ENCODE assay signal across 1 cellular context in genomic region chr12:57148469-57149308, GRCh38.
TF ChIP-seq lines count a peak whose summit lies in the region.

No MANE protein-coding gene starts in this region.

TF ChIP-seq in HepG2, 621 proteins besides CTCF, POLR2A, EP300 and RAD21 (continued from another document and continues in another):
- TF ChIP-seq USF2 (IDR thresholded peaks at IDR 0.05; ENCODE audit: low read depth, low read length) (no peak), USF2 (CRISPR knock-in tag; IDR thresholded peaks at IDR 0.05; ENCODE audit: borderline replicate concordance) (no peak), POGZ (CRISPR knock-in tag; IDR thresholded peaks at IDR 0.05) (no peak), ARID2 (CRISPR knock-in tag; IDR thresholded peaks at IDR 0.05; ENCODE audit: borderline replicate concordance) (no peak), ZNF510 (CRISPR knock-in tag; IDR thresholded peaks at IDR 0.05; ENCODE audit: low read depth) (0 out of 2 replicates have a peak, but pooled peaks have one; percentile 31), SIN3A (IDR thresholded peaks at IDR 0.05; ENCODE audit: borderline replicate concordance, low read depth, low read length) (peak; percentile 56; the same call in 1 of the 2 replicates), ZFYVE20 (CRISPR knock-in tag; IDR thresholded peaks at IDR 0.05; ENCODE audit: borderline replicate concordance, low read depth) (no peak), THRA (CRISPR knock-in tag; IDR thresholded peaks at IDR 0.05; ENCODE audit: borderline replicate concordance) (no peak; the same call in 1 of the 2 replicates), ARID3A (IDR thresholded peaks at IDR 0.05; ENCODE audit: low read depth, low read length) (no peak), MYPOP (CRISPR knock-in tag; IDR thresholded peaks at IDR 0.05) (no peak), ZXDC (CRISPR knock-in tag; IDR thresholded peaks at IDR 0.05) (no peak), ZFP90 (CRISPR knock-in tag; IDR thresholded peaks at IDR 0.05; ENCODE audit: borderline replicate concordance) (no peak), ZNF616 (CRISPR knock-in tag; IDR thresholded peaks at IDR 0.05; ENCODE audit: low read depth) (no peak), KDM2A (CRISPR knock-in tag; IDR thresholded peaks at IDR 0.05; ENCODE audit: borderline replicate concordance, low read depth) (peak; percentile 33; the same call in 1 of the 2 replicates), AHR (CRISPR knock-in tag; IDR thresholded peaks at IDR 0.05) (no peak), BRCA1 (CRISPR knock-in tag; IDR thresholded peaks at IDR 0.05) (no peak), FOXJ3 (CRISPR knock-in tag; IDR thresholded peaks at IDR 0.05; ENCODE audit: borderline replicate concordance) (no peak), ZBTB8A (CRISPR knock-in tag; IDR thresholded peaks at IDR 0.05; ENCODE audit: borderline replicate concordance, low read depth) (no peak), PAWR (CRISPR knock-in tag; IDR thresholded peaks at IDR 0.05; ENCODE audit: borderline replicate concordance) (no peak), KLF13 (CRISPR knock-in tag; IDR thresholded peaks at IDR 0.05) (no peak), NFIC (IDR thresholded peaks at IDR 0.05; ENCODE audit: low read length) (peak; percentile 35; the same call in 1 of the 2 replicates), ZSCAN20 (CRISPR knock-in tag; IDR thresholded peaks at IDR 0.05; ENCODE audit: borderline replicate concordance) (no peak), ZNF792 (CRISPR knock-in tag; IDR thresholded peaks at IDR 0.05) (no peak; the same call in 1 of the 2 replicates), MBNL3 (CRISPR knock-in tag; conservative IDR thresholded peaks at IDR 0.05) (no peak), ZNF747 (CRISPR knock-in tag; IDR thresholded peaks at IDR 0.05; ENCODE audit: borderline replicate concordance) (0 out of 2 replicates have a peak, but pooled peaks have one; percentile 61), ZNF138 (CRISPR knock-in tag; IDR thresholded peaks at IDR 0.05; ENCODE audit: low read depth) (no peak), NCOA1 (CRISPR knock-in tag; IDR thresholded peaks at IDR 0.05) (no peak), FOXO1 (CRISPR knock-in tag; IDR thresholded peaks at IDR 0.05) (0 out of 2 replicates have a peak, but pooled peaks have one; percentile 46), CREB1 (IDR thresholded peaks at IDR 0.05) (no peak), CREB1 (CRISPR knock-in tag; IDR thresholded peaks at IDR 0.05) (no peak), RXRB (CRISPR knock-in tag; IDR thresholded peaks at IDR 0.05; ENCODE audit: borderline replicate concordance) (peak; percentile 71), TAF15 (IDR thresholded peaks at IDR 0.05; ENCODE audit: low read depth, low read length, poor library complexity, severe bottlenecking) (no peak), PRPF4 (IDR thresholded peaks at IDR 0.05; ENCODE audit: low read depth, low read length, poor library complexity, severe bottlenecking) (no peak), STAT6 (CRISPR knock-in tag; IDR thresholded peaks at IDR 0.05; ENCODE audit: borderline replicate concordance) (no peak), ELF4 (CRISPR knock-in tag; IDR thresholded peaks at IDR 0.05; ENCODE audit: borderline replicate concordance) (no peak), SUZ12 (IDR thresholded peaks at IDR 0.05; ENCODE audit: low read depth, low read length) (no peak), NFE2 (CRISPR knock-in tag; IDR thresholded peaks at IDR 0.05) (no peak), MLLT10 (CRISPR knock-in tag; IDR thresholded peaks at IDR 0.05) (no peak), ATM (IDR thresholded peaks at IDR 0.05; ENCODE audit: borderline replicate concordance) (no peak), STAG1 (CRISPR knock-in tag; IDR thresholded peaks at IDR 0.05) (no peak), ARID5B (CRISPR knock-in tag; IDR thresholded peaks at IDR 0.05) (peak; percentile 77), ZFY (CRISPR knock-in tag; IDR thresholded peaks at IDR 0.05) (no peak), GLMP (CRISPR knock-in tag; IDR thresholded peaks at IDR 0.05; ENCODE audit: borderline replicate concordance) (no peak), PTBP1 (IDR thresholded peaks at IDR 0.05; ENCODE audit: low read depth, low read length, poor library complexity, severe bottlenecking) (no peak), MIER2 (CRISPR knock-in tag; IDR thresholded peaks at IDR 0.05) (no peak), ZNF878 (CRISPR knock-in tag; IDR thresholded peaks at IDR 0.05) (no peak), HNRNPUL1 (IDR thresholded peaks at IDR 0.05; ENCODE audit: low read depth, low read length) (no peak), ATF2 (CRISPR knock-in tag; IDR thresholded peaks at IDR 0.05) (0 out of 2 replicates have a peak, but pooled peaks have one; percentile 51), ZNF644 (CRISPR knock-in tag; IDR thresholded peaks at IDR 0.05; ENCODE audit: low read depth) (0 out of 2 replicates have a peak, but pooled peaks have one; percentile 42), TEAD3 (CRISPR knock-in tag; optimal IDR thresholded peaks at IDR 0.05; ENCODE audit: borderline replicate concordance) (peak; percentile 37)
